ENCODE assay signal across 9 cellular contexts in the genomic region with DNA sequence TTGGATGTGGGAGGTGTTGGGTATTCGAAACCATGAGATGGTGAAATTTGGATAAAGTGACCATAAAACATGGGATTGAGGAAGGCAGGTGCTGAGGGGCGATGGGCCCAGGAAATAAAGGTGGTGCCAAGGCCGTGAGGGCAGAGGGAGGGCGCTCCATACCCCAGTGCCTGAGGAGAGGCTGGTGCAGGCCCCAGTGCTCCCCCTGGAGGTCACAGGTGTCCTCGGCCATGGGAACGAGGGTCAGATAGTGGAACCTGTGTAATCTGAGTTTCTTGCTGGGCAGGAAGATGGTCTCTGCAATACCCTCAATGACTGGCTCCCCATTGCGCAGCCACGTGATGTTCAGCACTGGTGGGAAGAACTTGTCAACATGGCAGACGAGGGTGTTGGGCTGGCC. TPM values are rescaled to one million over a fixed set of nuclear protein-coding genes. Genes with fewer than 3 reads are reported as not detected.
DNase-seq lines count a peak whose midpoint lies in the region; ATAC-seq, FAIRE-seq and TF ChIP-seq lines count a peak whose summit lies in the region.
"Had no signal": no experiment of that assay in that cellular context is flagged by ENCODE, and none has a peak within 500 bp of the region (broad histone marks: within the 10 kb centered on the region; RNA-seq: fewer than 3 reads in every experiment).

No MANE protein-coding gene starts in this region.

- 27 to 33% methylated on average over 9 of the region's 9 CpGs for WGBS in body of pancreas, 2 donors

- no peaks in the 10 kb centered on the region for H3K36me3 ChIP-seq in body of pancreas (replicated peaks in 1 of 2; ENCODE audit: insufficient read depth in 1 of 2, low read depth in 2 of 2)

- ATAC-seq in body of pancreas (no peak), naive B cell (ENCODE audit: low read depth in 2 of 2) (peak; percentile 43 to 46), GM19452 (IDR thresholded peaks at IDR 0.05; ENCODE audit: unreplicated experiment) (no peak), HG03439 (IDR thresholded peaks at IDR 0.05; ENCODE audit: unreplicated experiment) (no peak)

- peak; percentile 11 to 54 (median 45) for TF ChIP-seq CTCF in body of pancreas (IDR thresholded peaks at IDR 0.05)

- no peak overlapping the region for H3K27ac ChIP-seq in body of pancreas
- H3K27ac ChIP-seq: SK-N-MC had no signal

- DNase-seq in GM18507 (ENCODE audit: extremely low spot score, insufficient read length, low read depth) (peak; percentile 37), body of pancreas (peak; percentile 42 to 65 (median 52)), naive B cell (no peak), SIG-M5 treated with dmso at 0.1 percent for 504 hours (lab: John Stamatoyannopoulos, UW; ENCODE audit: unreplicated experiment) (no peak), EL (no peak)
- peak; percentile 33 for DNase-seq in T-helper 2 cell treated with Interferon-gamma antibody and Interleukin-4, amounts not matched to agents 5 μg/mL and 100 μg/mL, for 36 hours (ENCODE audit: low spot score)

- no peak overlapping the region for H3K4me3 ChIP-seq in body of pancreas
- H3K4me3 ChIP-seq: SK-N-MC had no signal

- peaks cover 17% of the 10 kb centered on the region for H3K27me3 Mint-ChIP-seq in T-helper 2 cell treated with Interferon-gamma antibody and Interleukin-4, amounts not matched to agents 5 μg/mL and 100 μg/mL, for 36 hours (ENCODE audit: low read depth)
- H3K27me3 Mint-ChIP-seq in naive B cell, result no peaks in the 10 kb centered on the region

- H3K27me3 ChIP-seq in body of pancreas, result no peaks in the 10 kb centered on the region

- intact Hi-C loops in body of pancreas (cut with DNase I), result no loop called here

- no peaks in the 10 kb centered on the region for H3K4me1 ChIP-seq in body of pancreas

- H3K27ac Mint-ChIP-seq in T-helper 2 cell treated with Interferon-gamma antibody and Interleukin-4, amounts not matched to agents 5 μg/mL and 100 μg/mL, for 36 hours, result no peak overlapping the region
- H3K27ac Mint-ChIP-seq in naive B cell, result peak overlapping the region in 5 of 6 donors; percentile 84 to 96 (median 91)

- FAIRE-seq in GM18507 (lab: Jason Lieb, UNC), result peak; percentile 67

- no peak overlapping the region for H3K4me3 Mint-ChIP-seq in T-helper 2 cell treated with Interferon-gamma antibody and Interleukin-4, amounts not matched to agents 5 μg/mL and 100 μg/mL, for 36 hours
- H3K4me3 Mint-ChIP-seq in naive B cell, result peak overlapping the region in 1 of 8 donors; percentile 54

- H3K4me1 Mint-ChIP-seq in T-helper 2 cell treated with Interferon-gamma antibody and Interleukin-4, amounts not matched to agents 5 μg/mL and 100 μg/mL, for 36 hours (ENCODE audit: low read depth), result no peaks in the 10 kb centered on the region
- peaks cover 48 to 57% (median 55%) of the 10 kb centered on the region in 3 donors for H3K4me1 Mint-ChIP-seq in naive B cell

- TF ChIP-seq POLR2A in body of pancreas (IDR thresholded peaks at IDR 0.05), result no peak

- no peaks in the 10 kb centered on the region for H3K9me3 Mint-ChIP-seq in T-helper 2 cell treated with Interferon-gamma antibody and Interleukin-4, amounts not matched to agents 5 μg/mL and 100 μg/mL, for 36 hours
- H3K9me3 Mint-ChIP-seq in naive B cell, result peaks cover 0 to 2% (median 0%) of the 10 kb centered on the region in 7 donors

- H3K9me3 ChIP-seq in body of pancreas, result no peaks in the 10 kb centered on the region

- H3K36me3 Mint-ChIP-seq in T-helper 2 cell treated with Interferon-gamma antibody and Interleukin-4, amounts not matched to agents 5 μg/mL and 100 μg/mL, for 36 hours (ENCODE audit: low read depth), result peaks cover 1% of the 10 kb centered on the region
- H3K36me3 Mint-ChIP-seq in naive B cell, result peaks cover 0 to 28% of the 10 kb centered on the region in 2 donors

RNA-seq across cellular contexts. Expression of a gene that starts 16.2 kb away (rescaled TPM):
- total RNA-seq in body of pancreas, result 10 to 100 TPM; 41.2 to 52.4 TPM
- 1,000 to 10,000 TPM; 1,951 to 3,267 (median 2,600) TPM for polyA plus RNA-seq in naive B cell (ENCODE audit: low read depth in 6 of 6)

RNA-seq across cellular contexts. Expression of a gene that starts 18.5 kb away (rescaled TPM):
- 10 to 100 TPM; 10.5 to 81.7 TPM for total RNA-seq in body of pancreas
- 1,000 to 10,000 TPM; 2,534 to 3,526 (median 2,823) TPM for polyA plus RNA-seq in naive B cell (ENCODE audit: low read depth in 6 of 6)

Comparison
In these comparisons a context has a peak if more than half of its experiments do, and no peak if none do; other contexts are left out.
1. DNase-seq: peak in GM18507 (single experiment), T-helper 2 cell treated with Interferon-gamma antibody and Interleukin-4, amounts not matched to agents 5 μg/mL and 100 μg/mL, for 36 hours (single experiment) and body of pancreas (4 of 4); none in naive B cell (single experiment), SIG-M5 treated with dmso at 0.1 percent for 504 hours (single experiment) and EL (single experiment).
2. ATAC-seq: peak in naive B cell (2 of 2); none in body of pancreas (single experiment), GM19452 (single experiment) and HG03439 (single experiment).